Comparison of ENCODE assay signal across 26 cellular contexts in the genomic region with DNA sequence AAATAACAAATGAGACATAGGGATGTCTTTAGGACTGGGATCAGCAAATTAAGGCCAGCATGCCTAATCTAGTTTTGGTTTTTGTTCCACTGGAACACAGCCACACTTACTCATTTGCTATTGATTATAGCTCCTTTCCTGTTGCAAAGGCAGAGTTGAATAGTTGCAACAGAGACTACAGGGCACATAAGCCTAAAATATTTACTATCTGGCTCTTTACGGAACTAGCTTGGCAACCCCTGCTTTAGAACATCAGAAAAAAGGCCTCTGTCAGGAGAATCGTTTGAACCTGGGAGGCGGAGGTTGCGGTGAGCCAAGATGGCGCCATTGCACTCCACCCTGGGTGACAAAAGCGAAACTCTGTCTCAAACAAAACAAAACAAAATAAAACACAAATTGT.
"Had no signal": no experiment of that assay in that cellular context is flagged by ENCODE, and none has a peak within 500 bp of the region (broad histone marks: within the 10 kb centered on the region; RNA-seq: fewer than 3 reads in every experiment).

No MANE protein-coding gene starts in this region.

- H3K4me1 ChIP-seq: colonic mucosa, esophagus muscularis mucosa, esophagus squamous epithelium, foreskin keratinocyte, gastrocnemius medialis, gastroesophageal sphincter had no signal

- H3K9me3 ChIP-seq: colonic mucosa, esophagus muscularis mucosa, esophagus squamous epithelium, gastrocnemius medialis, gastroesophageal sphincter had no signal

- DNase-seq: colonic mucosa; cortex of kidney; dermis blood vessel endothelial cell; dorsolateral prefrontal cortex; effector CD4-positive, alpha-beta T cell; effector CD8-positive, alpha-beta T cell; effector memory CD4-positive, alpha-beta T cell; effector memory CD8-positive, alpha-beta T cell; endodermal cell; erythroblast; esophagus squamous epithelium; foreskin fibroblast; foreskin keratinocyte; foreskin melanocyte; gastrocnemius medialis; glutamatergic neuron; head of caudate nucleus had no signal

- H3K4me3 ChIP-seq: colonic mucosa, coronary artery, dorsolateral prefrontal cortex, esophagus muscularis mucosa, esophagus squamous epithelium, gastrocnemius medialis, gastroesophageal sphincter had no signal

- H3K27ac ChIP-seq: colonic mucosa, coronary artery, dorsolateral prefrontal cortex, epithelial cell of prostate, esophagus muscularis mucosa, esophagus squamous epithelium, foreskin keratinocyte, gastrocnemius medialis, gastroesophageal sphincter had no signal

- H3K36me3 ChIP-seq: colonic mucosa, esophagus muscularis mucosa, esophagus squamous epithelium, gastrocnemius medialis, gastroesophageal sphincter had no signal

- FAIRE-seq: colon, endometrium, endothelial cell of umbilical vein, frontal cortex had no signal

- H3K27me3 ChIP-seq: colonic mucosa, dorsolateral prefrontal cortex, esophagus muscularis mucosa, esophagus squamous epithelium, foreskin keratinocyte, gastrocnemius medialis, gastroesophageal sphincter had no signal

- ATAC-seq: effector memory CD8-positive, alpha-beta T cell; esophagus mucosa; foreskin keratinocyte; gastrocnemius medialis; gastroesophageal sphincter had no signal
